18 cellular contexts compared by ENCODE assay signal in genomic region chr3:194596906-194597305, GRCh38. TPM values are rescaled to one million over a fixed set of nuclear protein-coding genes. Genes with fewer than 3 reads are reported as not detected.
DNase-seq lines count a peak whose midpoint lies in the region; ATAC-seq and TF ChIP-seq lines count a peak whose summit lies in the region.
"Had no signal": no experiment of that assay in that cellular context is flagged by ENCODE, and none has a peak within 500 bp of the region (broad histone marks: within the 10 kb centered on the region; RNA-seq: fewer than 3 reads in every experiment).

No MANE protein-coding gene starts in this region.

- POLR2A ChIA-PET in HEK293 (lab: Yijun Ruan, JAX) = no interaction called here

- TF ChIP-seq CTCF in left ventricle myocardium inferior (IDR thresholded peaks at IDR 0.05; ENCODE audit: borderline replicate concordance) (no peak), HEK293 (tag by site-specific recombination; IDR thresholded peaks at IDR 0.05) (no peak)

- H3K36me3 ChIP-seq in left ventricle myocardium inferior (peaks cover 2% of the 10 kb centered on the region), HEK293 (ENCODE audit: control insufficient read depth in 2 of 2, insufficient read depth in 1 of 2, low read length in 2 of 2) (no peaks in the 10 kb centered on the region)
- H3K36me3 ChIP-seq: HAP-1 had no signal

- H3K27ac ChIP-seq in left ventricle myocardium inferior (replicated peaks) (no peak overlapping the region), HEK293 (ENCODE audit: extremely low read depth, low read depth, low read length) (no peak overlapping the region)
- H3K27ac ChIP-seq: 22Rv1 had no signal

- ATAC-seq in Right ventricle myocardium superior (ENCODE audit: poor library complexity) = no peak

- H3K9me3 ChIP-seq in left ventricle myocardium inferior (replicated peaks) (no peaks in the 10 kb centered on the region), HEK293 (ENCODE audit: control insufficient read depth, insufficient read depth, low read depth, low read length) (no peaks in the 10 kb centered on the region)
- H3K9me3 ChIP-seq: HAP-1 had no signal

- H3K4me3 ChIP-seq in left ventricle myocardium inferior (no peak overlapping the region), HEK293 (ENCODE audit: low read depth, low read length) (no peak overlapping the region)
- H3K4me3 ChIP-seq: HAP-1 had no signal

- H3K4me1 ChIP-seq in left ventricle myocardium inferior (peaks cover 4% of the 10 kb centered on the region), HEK293 (ENCODE audit: control insufficient read depth, insufficient read depth, low read length) (no peaks in the 10 kb centered on the region)
- H3K4me1 ChIP-seq: HAP-1 had no signal

- intact Hi-C loops in Right ventricle myocardium superior (cut with DNase I) (no loop called here), left ventricle myocardium inferior (cut with micrococcal nuclease) (no loop called here), head of caudate nucleus (cut with DNase I) (loop anchor here (10.0 kb wide), 1 partner anchor 262 kb away; no protein-coding TSS in a partner anchor)

- DNase-seq in Right ventricle myocardium superior (peak; percentile 3), left ventricle myocardium inferior (no peak), head of caudate nucleus (peak in 30 of 42 donors; percentile 26 to 80 (median 52)), NCI-H2196 (lab: John Stamatoyannopoulos, UW; ENCODE audit: unreplicated experiment) (no peak), D341Med (ENCODE audit: low spot score) (no peak), islet precursor cell (no peak)
- DNase-seq in activated CD4-positive, alpha-beta T cell treated with anti-CD3 and anti-CD28 coated beads, Interleukin-2, amount 50 U/mL, for 4 hours = no peak
- DNase-seq: ACHN; AML-193; CD4-positive, alpha-beta T cell; CD8-positive, alpha-beta memory T cell; DMS53; DMS79 treated with DMSO at 0.1 percent for 48 hours; GF-D8; GOT3 had no signal

- CTCF ChIA-PET in HEK293 (lab: Yijun Ruan, JAX) = no interaction called here

- H3K27me3 ChIP-seq in left ventricle myocardium inferior (ENCODE audit: low read depth) = no peaks in the 10 kb centered on the region

TF ChIP-seq in HEK293, 187 proteins besides CTCF, POLR2A, EP300 and RAD21:
- TF ChIP-seq EGR2 (tag by site-specific recombination; IDR thresholded peaks at IDR 0.05; ENCODE audit: low read depth) = peak; percentile 87
- peak; percentile 91 for TF ChIP-seq ZFHX2 (tag by site-specific recombination; conservative IDR thresholded peaks at IDR 0.05)
- TF ChIP-seq SP2 (tag by site-specific recombination; IDR thresholded peaks at IDR 0.05) = no peak
- TF ChIP-seq ZNF747 (tag by site-specific recombination; IDR thresholded peaks at IDR 0.05) = no peak

RNA-seq across cellular contexts. Expression of gene TMEM44, which starts 36.3 kb away (rescaled TPM):
- total RNA-seq in Right ventricle myocardium superior (3.6 TPM), left ventricle myocardium inferior (7.5 TPM)

Comparison
In these comparisons a context has a peak if more than half of its experiments do, and no peak if none do; other contexts are left out.
1. DNase-seq: peak in Right ventricle myocardium superior (single experiment) and head of caudate nucleus (30 of 42); none in left ventricle myocardium inferior (single experiment), NCI-H2196 (single experiment), D341Med (single experiment), activated CD4-positive, alpha-beta T cell treated with anti-CD3 and anti-CD28 coated beads, Interleukin-2, amount 50 U/mL, for 4 hours (0 of 2) and islet precursor cell (single experiment).